8 cellular contexts compared by ENCODE assay signal in the genomic region with DNA sequence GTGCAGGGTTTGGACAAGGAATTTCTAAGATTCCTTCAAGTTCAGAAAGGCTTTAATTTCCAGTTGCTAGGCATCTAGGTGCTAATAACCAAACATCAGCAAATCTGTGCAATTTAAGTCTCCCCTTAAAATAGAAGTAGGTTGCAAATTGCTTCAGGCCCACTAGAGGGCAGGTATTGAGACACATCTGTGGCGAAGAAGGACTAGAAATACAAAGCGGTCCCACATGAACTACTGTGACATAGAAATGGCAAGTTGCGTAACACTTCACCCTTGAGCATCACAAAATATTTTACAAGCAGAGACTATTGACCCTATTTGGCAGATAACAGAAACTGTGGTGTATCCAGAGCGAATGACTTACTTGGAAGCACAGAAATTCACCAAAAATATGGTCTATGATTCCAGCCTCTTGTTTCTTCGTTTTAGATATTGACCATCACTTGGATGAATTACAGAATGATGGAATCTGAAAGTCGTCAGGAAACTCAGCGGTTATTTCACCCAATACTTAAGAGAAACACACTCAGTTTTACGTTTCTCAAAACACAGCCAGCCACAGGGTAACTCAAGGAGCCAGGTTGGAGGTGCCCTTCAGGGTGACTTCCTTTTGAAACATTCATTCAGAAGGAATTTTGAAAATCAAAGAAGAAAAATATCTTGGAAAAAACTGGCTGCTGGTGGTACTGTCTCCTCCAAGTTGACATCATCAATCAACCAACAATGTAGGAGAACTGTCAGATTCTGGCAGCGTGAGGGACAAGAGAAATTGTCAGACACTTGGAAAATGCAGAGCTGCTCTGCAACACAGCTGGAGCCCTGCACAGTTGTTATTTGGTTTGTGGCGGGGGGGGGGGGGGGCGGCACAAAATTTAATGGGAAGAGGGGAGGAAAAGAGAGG.
DNase-seq lines count a peak whose midpoint lies in the region; ATAC-seq and TF ChIP-seq lines count a peak whose summit lies in the region.

No MANE protein-coding gene starts in this region.

- WGBS in endodermal cell (ENCODE audit: insufficient coverage in 1 of 2, insufficient read length in 1 of 2), 2 experiments = 73 to 74% methylated on average over 5 to 10 of the region's 11 CpGs
- WGBS in testis, 2 donors = 61 to 63% methylated on average over 11 of the region's 11 CpGs
- WGBS in ovary, 3 donors = 48 to 61% (median 53%) methylated on average over 11 of the region's 11 CpGs

- intact Hi-C loops in testis (cut with DNase I; ENCODE audit: low total_unique reads) = no loop called here
- intact Hi-C loops in ovary (cut with DNase I) = no loop called here

- H3K4me1 ChIP-seq in endodermal cell (ENCODE audit: control insufficient read depth, insufficient read depth, low read length) = no peaks in the 10 kb centered on the region
- H3K4me1 ChIP-seq in testis = no peaks in the 10 kb centered on the region
- no peaks in the 10 kb centered on the region for H3K4me1 ChIP-seq in ovary (ENCODE audit: insufficient read depth)

- no peaks in the 10 kb centered on the region for H3K27me3 Mint-ChIP-seq in endodermal cell (ENCODE audit: insufficient read depth)

- TF ChIP-seq POLR2A in testis (IDR thresholded peaks at IDR 0.05) (no peak), ovary (IDR thresholded peaks at IDR 0.05) (no peak)

- H3K4me1 Mint-ChIP-seq in endodermal cell = no peaks in the 10 kb centered on the region

- H3K9me3 Mint-ChIP-seq in endodermal cell = no peaks in the 10 kb centered on the region

- no peak overlapping the region for H3K4me3 ChIP-seq in endodermal cell (ENCODE audit: low read length)
- H3K4me3 ChIP-seq in testis = no peak overlapping the region
- no peak overlapping the region for H3K4me3 ChIP-seq in ovary

- H3K4me3 Mint-ChIP-seq in endodermal cell = no peak overlapping the region

- peak; percentile 85 for TF ChIP-seq CTCF in endodermal cell (conservative IDR thresholded peaks at IDR 0.05)
- TF ChIP-seq CTCF in testis (IDR thresholded peaks at IDR 0.05) = peak in 1 of 3 experiments; percentile 32
- TF ChIP-seq CTCF in ovary (IDR thresholded peaks at IDR 0.05) = no peak

- peak; percentile 16 for DNase-seq in COLO829 (ENCODE audit: low spot score)
- peak; percentile 63 for DNase-seq in NCI-H146 treated with DMSO at 0.1 percent for 48 hours (lab: John Stamatoyannopoulos, UW; ENCODE audit: unreplicated experiment)
- peak; percentile 59 for DNase-seq in endodermal cell
- peak; percentile 19 for DNase-seq in testis
- no peak for DNase-seq in activated effector memory CD4-positive, alpha-beta T cell treated with anti-CD3 and anti-CD28 coated beads, Interleukin-2, amount 50 U/mL, for 16 hours
- no peak for DNase-seq in ovary

- no peaks in the 10 kb centered on the region for H3K36me3 ChIP-seq in endodermal cell (ENCODE audit: control insufficient read depth, insufficient read depth, low read length)
- no peaks in the 10 kb centered on the region for H3K36me3 ChIP-seq in testis (ENCODE audit: low read depth, missing control alignments)
- no peaks in the 10 kb centered on the region for H3K36me3 ChIP-seq in ovary

- H3K36me3 Mint-ChIP-seq in endodermal cell (ENCODE audit: low read depth) = no peaks in the 10 kb centered on the region

- H3K27me3 ChIP-seq in endodermal cell (ENCODE audit: control insufficient read depth, insufficient read depth, low read length, poor library complexity, severe bottlenecking) = no peaks in the 10 kb centered on the region
- H3K27me3 ChIP-seq in testis = no peaks in the 10 kb centered on the region
- no peaks in the 10 kb centered on the region for H3K27me3 ChIP-seq in ovary

- H3K9ac ChIP-seq in endodermal cell (ENCODE audit: extremely low read depth, low read length, poor library complexity, severe bottlenecking) = no peak overlapping the region

- H3K27ac ChIP-seq in endodermal cell (ENCODE audit: low read depth, low read length) (no peak overlapping the region), testis (no peak overlapping the region), ovary (no peak overlapping the region)

- no peak overlapping the region for H3K27ac Mint-ChIP-seq in endodermal cell

- ATAC-seq in GM18868 (IDR thresholded peaks at IDR 0.05; ENCODE audit: unreplicated experiment) (peak; percentile 61), HG03469 (IDR thresholded peaks at IDR 0.05; ENCODE audit: unreplicated experiment) (no peak)

- H3K9me3 ChIP-seq in endodermal cell (ENCODE audit: control insufficient read depth, low read length) (no peaks in the 10 kb centered on the region), testis (no peaks in the 10 kb centered on the region), ovary (no peaks in the 10 kb centered on the region)

- no peak for TF ChIP-seq EP300 in ovary (IDR thresholded peaks at IDR 0.05)

Comparison
In these comparisons a context has a peak if more than half of its experiments do, and no peak if none do; other contexts are left out.
1. DNase-seq: peak in COLO829 (single experiment), NCI-H146 treated with DMSO at 0.1 percent for 48 hours (single experiment), endodermal cell (single experiment) and testis (single experiment); none in activated effector memory CD4-positive, alpha-beta T cell treated with anti-CD3 and anti-CD28 coated beads, Interleukin-2, amount 50 U/mL, for 16 hours (single experiment) and ovary (0 of 5).